In the genomic region with DNA sequence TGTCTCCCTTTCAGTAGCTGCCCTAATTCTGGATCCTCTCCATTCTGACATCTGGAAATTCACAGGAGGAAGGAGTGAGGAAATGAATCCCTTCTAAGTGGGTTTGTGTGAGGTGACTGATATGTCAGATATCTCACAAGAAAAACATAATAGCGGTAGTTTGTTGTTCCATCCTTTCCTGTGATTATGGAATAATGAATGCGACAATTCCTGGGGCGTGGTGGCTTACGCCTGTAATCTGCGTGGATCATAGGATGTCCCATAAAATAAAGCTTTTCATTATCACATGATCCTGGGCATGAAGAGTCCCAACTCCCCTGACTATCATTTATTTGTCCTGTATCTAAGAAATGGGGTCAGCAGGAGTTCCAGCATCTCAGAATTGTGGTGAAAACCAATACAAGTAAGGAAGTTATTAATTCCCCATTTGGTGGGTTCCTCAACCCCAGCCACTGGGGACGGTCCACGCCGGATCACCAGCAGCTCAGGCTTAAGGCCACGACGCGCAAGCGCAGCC, we compare ENCODE assay signal across 8 cellular contexts. TPM values are rescaled to one million over a fixed set of nuclear protein-coding genes. Genes with fewer than 3 reads are reported as not detected.
DNase-seq lines count a peak whose midpoint lies in the region; ATAC-seq and TF ChIP-seq lines count a peak whose summit lies in the region.

No MANE protein-coding gene starts in this region.

- H3K9me3 Mint-ChIP-seq in natural killer cell = no peaks in the 10 kb centered on the region

- peak overlapping the region; percentile 94 to 99 for H3K27ac Mint-ChIP-seq in natural killer cell

- H3K27ac ChIP-seq in KOPT-K1 (ENCODE audit: low read depth, low read length, poor library complexity, severe bottlenecking) = peak overlapping the region; percentile 87

- intact Hi-C loops in natural killer cell (cut with micrococcal nuclease) = loop anchor here (1.0 kb wide), 3 partner anchors 29 to 107 kb away; a partner anchor contains a TSS

- no peaks in the 10 kb centered on the region for H3K27me3 ChIP-seq in BJ (ENCODE audit: control insufficient read depth, insufficient read depth, low read length)

- DNase-seq in BJ (ENCODE audit: low read depth) (peak; percentile 78), dermis blood vessel endothelial cell (peak; percentile 63), natural killer cell (no peak), amniotic stem cell (lab: John Stamatoyannopoulos, UW) (no peak)

- H3K4me3 Mint-ChIP-seq in natural killer cell = peak overlapping the region; percentile 96

- no peaks in the 10 kb centered on the region for H3K36me3 ChIP-seq in BJ (ENCODE audit: control insufficient read depth, insufficient read depth, low read length)
- peaks cover 40% of the 10 kb centered on the region for H3K36me3 ChIP-seq in KOPT-K1 (ENCODE audit: insufficient read depth, low read length)

- ATAC-seq in natural killer cell (no peak), HG03469 (IDR thresholded peaks at IDR 0.05; ENCODE audit: unreplicated experiment) (no peak), HG03095 (IDR thresholded peaks at IDR 0.05; ENCODE audit: unreplicated experiment) (no peak), GM18873 (IDR thresholded peaks at IDR 0.05; ENCODE audit: low FRiP score, unreplicated experiment) (no peak)

- CTCF ChIA-PET in BJ (lab: Yijun Ruan, JAX) = interaction anchor here (0.8 to 0.9 kb wide), 2 partner anchors 10 to 59 kb away, joined by 3 to 4 read pairs; a partner anchor contains a TSS

- H3K9me3 ChIP-seq in KOPT-K1 (ENCODE audit: insufficient read depth, low read length, poor library complexity, severe bottlenecking) = no peaks in the 10 kb centered on the region

- H3K27me3 Mint-ChIP-seq in natural killer cell (ENCODE audit: low read depth in 2 of 2) = no peaks in the 10 kb centered on the region

- POLR2A ChIA-PET in BJ (lab: Charles Lee) = interaction anchor here (0.7 kb wide), 1 partner anchor 107 kb away, joined by 3 read pairs; a partner anchor contains a TSS

- H3K4me3 ChIP-seq in BJ (ENCODE audit: low read depth, low read length) = peak overlapping the region; percentile 14; the same call in 1 of the 2 replicates

- TF ChIP-seq CTCF in BJ (IDR thresholded peaks at IDR 0.05; ENCODE audit: insufficient read depth, low read depth, low read length) (no peak), natural killer cell (IDR thresholded peaks at IDR 0.05) (no peak)

- peaks cover 19 to 27% of the 10 kb centered on the region in 2 donors for H3K4me1 Mint-ChIP-seq in natural killer cell

- H3K36me3 Mint-ChIP-seq in natural killer cell = no peaks in the 10 kb centered on the region

RNA-seq across cellular contexts. Expression of a gene that starts 0.4 kb away (rescaled TPM):
- 41.7 and 50.3 TPM in 2 replicates for polyA plus RNA-seq in BJ (2011; rRNA removed)
- polyA minus RNA-seq in BJ (2011; rRNA and poly(A)+ RNA removed) = 23.1 and 27.1 TPM in 2 replicates
- total RNA-seq in dermis blood vessel endothelial cell = 52.2 and 76.2 TPM in 2 replicates
- total RNA-seq in natural killer cell = 10 to 100 TPM; 42.7 to 49.8 (median 44.7) TPM

RNA-seq across cellular contexts. Expression of a gene that starts 28.8 kb away (rescaled TPM):
- polyA plus RNA-seq in BJ (2011; rRNA removed) = 124 and 178 TPM in 2 replicates
- 46.2 and 53.9 TPM in 2 replicates for polyA minus RNA-seq in BJ (2011; rRNA and poly(A)+ RNA removed)
- total RNA-seq in dermis blood vessel endothelial cell (84.0 and 107 TPM in 2 replicates), natural killer cell (10 to 100 TPM; 36.6 to 48.3 (median 47.8) TPM)

RNA-seq across cellular contexts. Expression of a gene that starts 59.5 kb away (rescaled TPM):
- polyA plus RNA-seq in BJ (2011; rRNA removed) = 3.3 and 5.6 TPM in 2 replicates
- polyA minus RNA-seq in BJ (2011; rRNA and poly(A)+ RNA removed) = 1.3 and 2.1 TPM in 2 replicates
- total RNA-seq in dermis blood vessel endothelial cell = 4.8 and 8.6 TPM in 2 replicates
- total RNA-seq in natural killer cell = 10 to 100 TPM in 1 of 3 donors, 1 to 10 TPM in 2; 7.6 to 11.5 (median 7.7) TPM

Comparison
In these comparisons a context has a peak if more than half of its experiments do, and no peak if none do; other contexts are left out.
1. DNase-seq: peak in BJ (single experiment) and dermis blood vessel endothelial cell (single experiment); none in natural killer cell (single experiment) and amniotic stem cell (single experiment).